ENCODE assay signal across 12 cellular contexts in the genomic region with DNA sequence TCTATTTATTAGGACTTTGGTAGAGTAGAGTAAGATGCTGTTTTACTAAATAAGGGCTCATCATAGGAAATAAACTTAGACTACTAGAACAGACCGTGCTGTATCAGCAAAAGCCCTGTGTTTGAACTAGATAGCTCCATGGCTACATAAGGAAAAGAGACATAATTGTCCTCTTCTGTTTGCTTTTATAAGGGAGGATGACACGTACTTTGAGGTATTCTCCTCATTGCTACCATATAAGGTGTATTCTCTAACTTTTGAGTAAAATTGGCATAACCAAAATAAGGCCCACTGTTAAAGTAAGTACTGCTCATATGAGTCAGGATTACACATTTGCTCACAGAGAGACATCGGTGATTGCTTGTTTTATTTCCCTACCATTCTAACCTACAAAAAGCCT.
A peak's percentile ranks its signal among the peaks of the same experiment; 100 is the strongest.
DNase-seq lines count a peak whose midpoint lies in the region; ATAC-seq and TF ChIP-seq lines count a peak whose summit lies in the region.
"Had no signal": no experiment of that assay in that cellular context is flagged by ENCODE, and none has a peak within 500 bp of the region (broad histone marks: within the 10 kb centered on the region; RNA-seq: fewer than 3 reads in every experiment).

No MANE protein-coding gene starts in this region.

- TF ChIP-seq POLR2A in upper lobe of left lung (IDR thresholded peaks at IDR 0.05): no peak

- ATAC-seq in GM18519 (IDR thresholded peaks at IDR 0.05; ENCODE audit: low FRiP score, unreplicated experiment) (no peak), upper lobe of left lung (ENCODE audit: low FRiP score in 2 of 2) (no peak)

- no peaks in the 10 kb centered on the region for H3K36me3 ChIP-seq in upper lobe of left lung

- TF ChIP-seq EP300 in upper lobe of left lung (IDR thresholded peaks at IDR 0.05): no peak

- intact Hi-C loops in head of caudate nucleus (cut with DNase I): no loop called here

- no peaks in the 10 kb centered on the region for H3K9me3 ChIP-seq in upper lobe of left lung

- POLR2A ChIA-PET in RWPE1 (lab: Yijun Ruan, JAX; ENCODE audit: low non-redundant PET): no interaction called here

- H3K4me3 ChIP-seq in fibroblast of pulmonary artery (replicated peaks; ENCODE audit: low read depth, low read length): no peak overlapping the region
- no peak overlapping the region for H3K4me3 ChIP-seq in upper lobe of left lung
- H3K4me3 ChIP-seq: skin epidermis had no signal

- WGBS in upper lobe of left lung, 2 donors: 90 to 94% methylated on average over 3 of the region's 3 CpGs

- DNase-seq in Daoy (ENCODE audit: low read depth) (peak; percentile 6), RWPE1 (ENCODE audit: low spot score) (peak; percentile 41), fibroblast of pulmonary artery (ENCODE audit: low read depth) (peak; percentile 71), renal cortical epithelial cell (ENCODE audit: low read depth) (peak; percentile 66), head of caudate nucleus (no peak), upper lobe of left lung (no peak)
- no peak for DNase-seq in effector CD8-positive, alpha-beta T cell (lab: John Stamatoyannopoulos, UW)
- DNase-seq: activated naive CD4-positive, alpha-beta T cell treated with anti-CD3 and anti-CD28 coated beads for 36 hours; NCI-H2107; SHP77 had no signal

- peaks cover 17 to 43% (median 24%) of the 10 kb centered on the region in 4 donors for H3K4me1 ChIP-seq in upper lobe of left lung

- CTCF ChIA-PET in RWPE1 (lab: Yijun Ruan, JAX): no interaction called here

- no peaks in the 10 kb centered on the region for H3K27me3 ChIP-seq in upper lobe of left lung

- peak overlapping the region; percentile 44; the same call in 1 of the 2 replicates for H3K27ac ChIP-seq in RWPE1
- no peak overlapping the region for H3K27ac ChIP-seq in upper lobe of left lung
- H3K27ac ChIP-seq: skin epidermis had no signal

- TF ChIP-seq CTCF in RWPE1 (conservative IDR thresholded peaks at IDR 0.05; ENCODE audit: low read depth) (no peak), fibroblast of pulmonary artery (IDR thresholded peaks at IDR 0.05; ENCODE audit: low read length, missing control alignments) (no peak), upper lobe of left lung (IDR thresholded peaks at IDR 0.05) (no peak)

Comparison
In these comparisons a context has a peak if more than half of its experiments do, and no peak if none do; other contexts are left out.
1. DNase-seq: peak in Daoy (single experiment), RWPE1 (single experiment), fibroblast of pulmonary artery (single experiment) and renal cortical epithelial cell (single experiment); none in head of caudate nucleus (0 of 42), effector CD8-positive, alpha-beta T cell (single experiment) and upper lobe of left lung (0 of 2).